ENCODE assay signal across 12 cellular contexts in genomic region chr1:178651742-178652141, GRCh38.
DNase-seq lines count a peak whose midpoint lies in the region; ATAC-seq, FAIRE-seq and TF ChIP-seq lines count a peak whose summit lies in the region.
"Had no signal": no experiment of that assay in that cellular context is flagged by ENCODE, and none has a peak within 500 bp of the region (broad histone marks: within the 10 kb centered on the region; RNA-seq: fewer than 3 reads in every experiment).

No MANE protein-coding gene starts in this region.

- H3K9me3 ChIP-seq in neuron (ENCODE audit: low read length) = no peaks in the 10 kb centered on the region
- H3K9me3 ChIP-seq: SK-N-SH had no signal

- H3K27me3 ChIP-seq in neuron (ENCODE audit: insufficient read depth, low read length) = no peaks in the 10 kb centered on the region
- H3K27me3 ChIP-seq: cardiac muscle cell had no signal

- H2AFZ ChIP-seq in neuron (ENCODE audit: low read depth, low read length) = peak overlapping the region; percentile 20

- ATAC-seq in HG03097 (IDR thresholded peaks at IDR 0.05; ENCODE audit: low FRiP score, unreplicated experiment) = no peak

- peaks cover 32% of the 10 kb centered on the region for H3K4me1 ChIP-seq in neuron (ENCODE audit: insufficient read depth, low read length)

- FAIRE-seq in D721Med (lab: Jason Lieb, UNC) (peak; percentile 100), HTR-8/SVneo (lab: Jason Lieb, UNC) (no peak)

- H3K4me3 ChIP-seq in fibroblast of pulmonary artery (replicated peaks; ENCODE audit: low read depth, low read length) = no peak overlapping the region
- H3K4me3 ChIP-seq in neuron (ENCODE audit: low read length) = no peak overlapping the region
- H3K4me3 ChIP-seq: cardiac muscle cell had no signal

- DNase-seq in D721Med (ENCODE audit: insufficient read length, low spot score) (peak; percentile 54), NCI-H82 (lab: John Stamatoyannopoulos, UW) (peak; percentile 99), fibroblast of pulmonary artery (ENCODE audit: low read depth) (peak; percentile 44), DMS114 treated with DMSO at 0.1 percent for 48 hours (lab: John Stamatoyannopoulos, UW; ENCODE audit: unreplicated experiment) (no peak), germinal center (ENCODE audit: low spot score) (no peak), HTR-8/SVneo (ENCODE audit: insufficient read length, low spot score) (no peak)
- DNase-seq: activated naive CD4-positive, alpha-beta T cell; Calu3; SK-N-SH had no signal

- TF ChIP-seq CTCF in D721Med (IDR thresholded peaks at IDR 0.05; ENCODE audit: insufficient read depth, missing control alignments) (no peak), fibroblast of pulmonary artery (IDR thresholded peaks at IDR 0.05; ENCODE audit: low read length, missing control alignments) (no peak)

- no peaks in the 10 kb centered on the region for H3K36me3 ChIP-seq in neuron (ENCODE audit: insufficient read depth, low read length)
- H3K36me3 ChIP-seq: cardiac muscle cell had no signal

Comparison
In these comparisons a context has a peak if more than half of its experiments do, and no peak if none do; other contexts are left out.
1. DNase-seq: peak in D721Med (single experiment), NCI-H82 (single experiment) and fibroblast of pulmonary artery (single experiment); none in DMS114 treated with DMSO at 0.1 percent for 48 hours (single experiment), germinal center (single experiment) and HTR-8/SVneo (single experiment).